In genomic region chr14:50025776-50026175, GRCh38 we compare ENCODE assay signal across 13 cellular contexts.
A peak's percentile ranks its signal among the peaks of the same experiment; 100 is the strongest.
DNase-seq lines count a peak whose midpoint lies in the region; ATAC-seq and TF ChIP-seq lines count a peak whose summit lies in the region.
"Had no signal": no experiment of that assay in that cellular context is flagged by ENCODE, and none has a peak within 500 bp of the region (broad histone marks: within the 10 kb centered on the region; RNA-seq: fewer than 3 reads in every experiment).

No MANE protein-coding gene starts in this region.

- H3K27me3 ChIP-seq in gastrocnemius medialis: no peaks in the 10 kb centered on the region
- H3K27me3 ChIP-seq: right atrium auricular region had no signal

- CTCF ChIA-PET in MCF 10A (lab: Yijun Ruan, JAX): interaction anchor here (0.6 kb wide), 1 partner anchor 82 kb away, joined by 3 read pairs; no protein-coding TSS in a partner anchor

- H3K4me3 Mint-ChIP-seq in activated naive CD4-positive, alpha-beta T cell treated with anti-CD3 and anti-CD28 coated beads, Interleukin-2, amount 50 U/mL, for 24 hours: no peak overlapping the region
- H3K4me3 Mint-ChIP-seq in MCF 10A (ENCODE audit: unreplicated experiment): no peak overlapping the region
- H3K4me3 Mint-ChIP-seq: stimulated activated naive CD8-positive, alpha-beta T cell treated with anti-CD3 and anti-CD28 coated beads, Interleukin-15, amount 100 ng/mL, for 72 hours had no signal

- TF ChIP-seq POLR2A in gastrocnemius medialis (IDR thresholded peaks at IDR 0.05): no peak

- TF ChIP-seq CTCF in MCF 10A (IDR thresholded peaks at IDR 0.05; ENCODE audit: unreplicated experiment): no peak
- TF ChIP-seq CTCF in gastrocnemius medialis (IDR thresholded peaks at IDR 0.05 in 4 of 5, conservative IDR thresholded peaks at IDR 0.05 in 1 of 5): no peak

- H3K27me3 Mint-ChIP-seq in activated naive CD4-positive, alpha-beta T cell treated with anti-CD3 and anti-CD28 coated beads, Interleukin-2, amount 50 U/mL, for 24 hours: no peaks in the 10 kb centered on the region
- H3K27me3 Mint-ChIP-seq in MCF 10A (ENCODE audit: insufficient read depth, unreplicated experiment): no peaks in the 10 kb centered on the region
- H3K27me3 Mint-ChIP-seq: stimulated activated naive CD8-positive, alpha-beta T cell treated with anti-CD3 and anti-CD28 coated beads, Interleukin-15, amount 100 ng/mL, for 72 hours had no signal

- in situ Hi-C loops in gastrocnemius medialis (cut with MboI; ENCODE audit: low sequenced_read_pairs in 4 of 4): no loop called here

- intact Hi-C loops in MCF 10A (cut with micrococcal nuclease): no loop called here
- intact Hi-C loops in gastrocnemius medialis (cut with DNase I; ENCODE audit: low total_unique reads): no loop called here

- H3K9me3 Mint-ChIP-seq in activated naive CD4-positive, alpha-beta T cell treated with anti-CD3 and anti-CD28 coated beads, Interleukin-2, amount 50 U/mL, for 24 hours: peaks cover 11% of the 10 kb centered on the region
- H3K9me3 Mint-ChIP-seq in MCF 10A (ENCODE audit: unreplicated experiment): peaks cover 13% of the 10 kb centered on the region

- H3K27ac ChIP-seq in gastrocnemius medialis: peak overlapping the region in 1 of 4 donors; percentile 82
- H3K27ac ChIP-seq: right atrium auricular region had no signal

- POLR2A ChIA-PET in MCF 10A (lab: Yijun Ruan, JAX): interaction anchor here (1.6 kb wide), 1 partner anchor 17 kb away, joined by 3 read pairs; no protein-coding TSS in a partner anchor

- H3K36me3 ChIP-seq in gastrocnemius medialis: no peaks in the 10 kb centered on the region
- H3K36me3 ChIP-seq: right atrium auricular region had no signal

- H3K36me3 Mint-ChIP-seq in activated naive CD4-positive, alpha-beta T cell treated with anti-CD3 and anti-CD28 coated beads, Interleukin-2, amount 50 U/mL, for 24 hours: peaks cover 22% of the 10 kb centered on the region
- H3K36me3 Mint-ChIP-seq in MCF 10A (ENCODE audit: insufficient read depth, unreplicated experiment): peaks cover 5% of the 10 kb centered on the region

- peaks cover 0 to 3% (median 0%) of the 10 kb centered on the region in 3 donors for H3K9me3 ChIP-seq in gastrocnemius medialis

- H3K4me1 Mint-ChIP-seq in activated naive CD4-positive, alpha-beta T cell treated with anti-CD3 and anti-CD28 coated beads, Interleukin-2, amount 50 U/mL, for 24 hours: peaks cover 22% of the 10 kb centered on the region
- H3K4me1 Mint-ChIP-seq in MCF 10A (ENCODE audit: insufficient read depth, unreplicated experiment): peaks cover 15% of the 10 kb centered on the region

- H3K27ac Mint-ChIP-seq in activated naive CD4-positive, alpha-beta T cell treated with anti-CD3 and anti-CD28 coated beads, Interleukin-2, amount 50 U/mL, for 24 hours: peak overlapping the region; percentile 55
- H3K27ac Mint-ChIP-seq in MCF 10A (ENCODE audit: low read depth, unreplicated experiment): peak overlapping the region; percentile 51
- H3K27ac Mint-ChIP-seq: stimulated activated naive CD8-positive, alpha-beta T cell treated with anti-CD3 and anti-CD28 coated beads, Interleukin-15, amount 100 ng/mL, for 72 hours had no signal

- H3K4me3 ChIP-seq in gastrocnemius medialis: no peak overlapping the region
- H3K4me3 ChIP-seq: right atrium auricular region had no signal

- DNase-seq in activated naive CD4-positive, alpha-beta T cell treated with Interleukin-2 at 50 U/mL for 16 hours: no peak
- DNase-seq in NCI-H1694 treated with DMSO at 0.1 percent for 48 hours (lab: John Stamatoyannopoulos, UW) (peak; percentile 51), MCF 10A (ENCODE audit: unreplicated experiment) (peak; percentile 57), gastrocnemius medialis (peak; percentile 43 to 56), GM19240 (ENCODE audit: insufficient read length, low spot score) (no peak)
- DNase-seq: effector memory CD4-positive, alpha-beta T cell; NCI-H526 treated with DMSO at 0.1 percent for 48 hours; stimulated activated CD4-positive, alpha-beta T cell treated with anti-CD3 and anti-CD28 coated beads, Interleukin-4, amount 100 ng/mL, for 4 hours; stimulated activated naive CD8-positive, alpha-beta T cell treated with anti-CD3 and anti-CD28 coated beads, Interleukin-15, amount 100 ng/mL, for 72 hours had no signal

- H3K4me1 ChIP-seq in gastrocnemius medialis: peaks cover 5 to 35% of the 10 kb centered on the region in 2 donors
- H3K4me1 ChIP-seq: right atrium auricular region had no signal

- no TSS peak for BruUV-seq in MCF 10A (replicated peaks; lab: Mats Ljungman, UMichigan)

- ATAC-seq in gastrocnemius medialis (peak in 1 of 2 donors; percentile 28), GM19023 (IDR thresholded peaks at IDR 0.05; ENCODE audit: unreplicated experiment) (no peak), GM19395 (IDR thresholded peaks at IDR 0.05; ENCODE audit: unreplicated experiment) (no peak)
- ATAC-seq: stimulated activated naive CD8-positive, alpha-beta T cell treated with anti-CD3 and anti-CD28 coated beads, Interleukin-15, amount 100 ng/mL, for 72 hours had no signal

Comparison
In these comparisons a context has a peak if more than half of its experiments do, and no peak if none do; other contexts are left out.
1. DNase-seq: peak in NCI-H1694 treated with DMSO at 0.1 percent for 48 hours (single experiment), MCF 10A (single experiment) and gastrocnemius medialis (2 of 2); none in activated naive CD4-positive, alpha-beta T cell treated with Interleukin-2 at 50 U/mL for 16 hours (single experiment) and GM19240 (single experiment).